ENCODE assay signal across 8 cellular contexts in the genomic region with DNA sequence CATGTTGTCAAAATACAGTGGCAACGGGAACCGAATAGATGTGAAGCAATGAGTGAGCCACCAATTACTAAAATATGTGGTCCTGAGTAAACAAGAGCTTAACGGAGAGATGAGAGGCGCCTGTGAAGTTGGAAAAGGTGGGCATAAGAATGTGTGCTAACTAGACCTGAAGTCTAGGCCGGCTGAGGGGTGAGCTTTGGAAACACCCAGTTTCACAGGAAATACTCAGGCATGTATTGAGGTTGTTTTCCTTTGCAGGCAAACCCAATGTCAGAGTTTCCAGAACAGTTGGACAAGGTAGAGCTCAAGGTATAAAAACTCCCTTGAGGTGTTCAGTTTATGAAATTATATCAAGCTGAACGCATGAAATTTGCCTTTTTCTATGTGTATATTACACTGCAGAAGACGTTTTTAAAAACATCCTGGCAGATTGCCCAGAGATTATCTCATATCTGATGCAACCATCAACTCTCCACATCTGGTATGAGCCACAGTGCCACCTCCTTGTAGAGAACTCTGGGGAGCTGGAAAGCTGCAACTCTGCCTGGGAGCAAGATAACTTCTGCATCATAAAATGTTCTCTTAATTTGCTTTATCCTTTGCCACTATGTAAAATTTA. TPM values are rescaled to one million over a fixed set of nuclear protein-coding genes. Genes with fewer than 3 reads are reported as not detected.
DNase-seq lines count a peak whose midpoint lies in the region; ATAC-seq and TF ChIP-seq lines count a peak whose summit lies in the region.

No MANE protein-coding gene starts in this region.

- no peak overlapping the region for H3K27ac Mint-ChIP-seq in endothelial cell (ENCODE audit: unreplicated experiment)

- DNase-seq in DMS153 treated with DMSO at 0.1 percent for 48 hours (lab: John Stamatoyannopoulos, UW; ENCODE audit: unreplicated experiment) (peak; percentile 14), KBM-7 (peak; percentile 90), SK-N-DZ (ENCODE audit: low spot score) (peak; percentile 40), foreskin melanocyte (peak; percentile 11), GM10266 (ENCODE audit: extremely low spot score) (no peak), endothelial cell (ENCODE audit: low spot score) (no peak)

- in situ Hi-C loops in KBM-7 (cut with MboI; ENCODE audit: low pct_unique_long_range_greater_than_20kb, low sequenced_read_pairs), result no loop called here

- no peak overlapping the region for H3K4me3 Mint-ChIP-seq in endothelial cell (ENCODE audit: unreplicated experiment)

- H3K27me3 Mint-ChIP-seq in endothelial cell (ENCODE audit: unreplicated experiment), result no peaks in the 10 kb centered on the region

- H3K36me3 Mint-ChIP-seq in endothelial cell (ENCODE audit: low read depth, unreplicated experiment), result no peaks in the 10 kb centered on the region

- peaks cover 5% of the 10 kb centered on the region for H3K4me1 Mint-ChIP-seq in endothelial cell (ENCODE audit: unreplicated experiment)

- ATAC-seq in HG03565 (IDR thresholded peaks at IDR 0.05; ENCODE audit: unreplicated experiment), result no peak
- ATAC-seq in HG03439 (IDR thresholded peaks at IDR 0.05; ENCODE audit: unreplicated experiment), result no peak

- TF ChIP-seq CTCF in GM10266 (IDR thresholded peaks at IDR 0.05; ENCODE audit: control insufficient read depth, insufficient read depth, low read depth, missing control alignments) (no peak), endothelial cell (IDR thresholded peaks at IDR 0.05; ENCODE audit: unreplicated experiment) (no peak)

- no peaks in the 10 kb centered on the region for H3K9me3 Mint-ChIP-seq in endothelial cell (ENCODE audit: unreplicated experiment)

RNA-seq across cellular contexts. Expression of a gene that starts 3.9 kb away (rescaled TPM):
- 6.2 and 6.8 TPM in 2 replicates for polyA plus RNA-seq in SK-N-DZ (2014; cell fraction: cytosol; rRNA removed)
- 7.3 and 9.5 TPM in 2 replicates for polyA plus RNA-seq in SK-N-DZ (2014; cell fraction: nucleus; rRNA removed)
- 5.4 TPM for total RNA-seq in endothelial cell (ENCODE audit: unreplicated experiment)

Comparison
In these comparisons a context has a peak if more than half of its experiments do, and no peak if none do; other contexts are left out.
1. DNase-seq: peak in DMS153 treated with DMSO at 0.1 percent for 48 hours (single experiment), KBM-7 (single experiment), SK-N-DZ (single experiment) and foreskin melanocyte (single experiment); none in GM10266 (single experiment) and endothelial cell (single experiment).